8 cellular contexts compared by ENCODE assay signal in the genomic region with DNA sequence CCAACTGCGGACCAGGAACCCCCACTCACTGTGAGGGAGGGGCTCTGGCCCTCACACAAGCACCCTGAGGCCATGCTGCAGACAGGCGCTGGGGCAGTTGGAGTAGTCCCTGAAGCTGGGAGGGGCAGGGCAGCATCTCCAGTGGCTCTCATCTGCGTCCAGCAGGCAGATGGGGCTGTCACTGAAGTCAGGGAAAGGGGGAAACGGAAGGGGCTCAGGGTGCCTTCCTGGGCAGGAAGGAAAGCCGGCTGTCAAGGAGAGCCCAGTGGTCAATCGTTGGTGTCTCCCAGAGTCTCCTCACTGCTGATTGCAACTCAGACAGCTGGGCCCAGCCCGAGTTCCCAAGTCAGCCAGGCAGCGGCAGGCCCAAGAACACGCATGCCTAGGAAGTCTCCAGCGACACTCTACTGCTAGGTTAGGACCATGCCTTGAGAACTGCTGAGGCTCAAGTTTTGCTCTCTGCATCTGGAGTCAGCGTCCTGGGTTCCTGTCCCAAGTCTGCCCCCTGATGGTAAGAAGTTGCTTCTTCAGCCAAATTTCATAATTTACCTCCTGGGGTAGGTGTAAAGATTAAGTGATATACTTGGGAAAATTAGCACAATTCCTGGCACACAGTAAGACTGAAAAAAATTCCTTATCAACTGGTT. TPM values are rescaled to one million over a fixed set of nuclear protein-coding genes. Genes with fewer than 3 reads are reported as not detected.
DNase-seq lines count a peak whose midpoint lies in the region; ATAC-seq and TF ChIP-seq lines count a peak whose summit lies in the region.

No MANE protein-coding gene starts in this region.

- TF ChIP-seq RAD21 in HCT116 (IDR thresholded peaks at IDR 0.05; ENCODE audit: low read depth), result peak; percentile 87

- H3K9me3 ChIP-seq in HCT116 (ENCODE audit: control insufficient read depth in 1 of 2, insufficient read depth in 1 of 2, low read depth in 1 of 2, low read length in 2 of 2) (no peaks in the 10 kb centered on the region), hepatocyte (ENCODE audit: low read depth) (peaks cover 8% of the 10 kb centered on the region), gastrocnemius medialis (no peaks in the 10 kb centered on the region)

- H3K9me2 ChIP-seq in HCT116 (ENCODE audit: insufficient read depth) (no peaks in the 10 kb centered on the region), hepatocyte (replicated peaks; ENCODE audit: insufficient read depth) (no peaks in the 10 kb centered on the region)

- CTCF ChIA-PET in HCT116 (lab: Charles Lee), result interaction anchor here (1.0 to 1.6 kb wide), 2 partner anchors 77 to 157 kb away, joined by 3 to 4 read pairs; no protein-coding TSS in a partner anchor

- H3K4me2 ChIP-seq in HCT116 (ENCODE audit: low read length), result no peak overlapping the region
- H3K4me2 ChIP-seq in hepatocyte, result no peak overlapping the region

- H3K36me3 ChIP-seq in HCT116 (ENCODE audit: control insufficient read depth in 1 of 2, insufficient read depth in 2 of 2, low read length in 2 of 2) (no peaks in the 10 kb centered on the region), hepatocyte (replicated peaks; ENCODE audit: insufficient read depth, low read depth) (no peaks in the 10 kb centered on the region), gastrocnemius medialis (no peaks in the 10 kb centered on the region)

- TF ChIP-seq CTCF in HCT116 (IDR thresholded peaks at IDR 0.05 in 2 of 3, conservative IDR thresholded peaks at IDR 0.05 in 1 of 3; ENCODE audit: borderline replicate concordance in 1 of 3, insufficient read depth in 1 of 3, low read depth in 2 of 3, low read length in 2 of 3) (peak; percentile 73 to 82 (median 77)), hepatocyte (IDR thresholded peaks at IDR 0.05; ENCODE audit: poor library complexity) (peak; percentile 69), gastrocnemius medialis (IDR thresholded peaks at IDR 0.05 in 4 of 5, conservative IDR thresholded peaks at IDR 0.05 in 1 of 5) (peak; percentile 37 to 77 (median 65))

- intact Hi-C loops in HCT116 (cut with micrococcal nuclease), result loop anchor here (2.0 to 5.0 kb wide), 2 partner anchors 75 to 330 kb away; no protein-coding TSS in a partner anchor
- intact Hi-C loops in gastrocnemius medialis (cut with DNase I; ENCODE audit: low total_unique reads), result loop anchor here (1.0 to 5.0 kb wide), 3 partner anchors 27 to 75 kb away; a partner anchor contains a TSS

- 49% methylated on average over 11 of the region's 11 CpGs for WGBS in hepatocyte (ENCODE audit: low lambda C conversion rate, missing lambda C conversion rate)

- BruUV-seq in HCT116 (replicated peaks; lab: Mats Ljungman, UMichigan), result no TSS peak

- no peak overlapping the region for H3K9ac ChIP-seq in HCT116 (ENCODE audit: low read length)

- TF ChIP-seq POLR2A in HCT116 (IDR thresholded peaks at IDR 0.05; ENCODE audit: borderline replicate concordance, extremely low read depth, insufficient read depth, insufficient read length), result no peak
- no peak for TF ChIP-seq POLR2A in gastrocnemius medialis (IDR thresholded peaks at IDR 0.05)

- DNase-seq in GM04503 (ENCODE audit: low read depth), result peak; percentile 42
- peak; percentile 61 for DNase-seq in HCT116 (ENCODE audit: low read depth, low spot score)
- DNase-seq in NCI-H128 (lab: John Stamatoyannopoulos, UW; ENCODE audit: unreplicated experiment), result peak; percentile 8
- DNase-seq in T-helper 2 cell, result peak in 3 of 5 experiments; percentile 48 to 89 (median 66)
- peak; percentile 82 for DNase-seq in astrocyte of the hippocampus (ENCODE audit: low read depth, low spot score)
- DNase-seq in hepatocyte (ENCODE audit: low spot score), result peak; percentile 88
- DNase-seq in gastrocnemius medialis, result peak; percentile 61 to 76

- H3K27me3 ChIP-seq in HCT116 (ENCODE audit: insufficient read depth, low read length), result no peaks in the 10 kb centered on the region
- no peaks in the 10 kb centered on the region for H3K27me3 ChIP-seq in hepatocyte
- H3K27me3 ChIP-seq in gastrocnemius medialis, result no peaks in the 10 kb centered on the region

- RAD21 ChIA-PET in HCT116 (lab: Charles Lee; ENCODE audit: low non-redundant PET in 1 of 2, low total read pairs in 2 of 2, uncharacterized antibody in 2 of 2, unreplicated experiment in 2 of 2), result interaction anchor here in 1 of 2 experiments (1.1 kb wide), 1 partner anchor 44 kb away, joined by 3 read pairs; no protein-coding TSS in a partner anchor

- H2AFZ ChIP-seq in HCT116 (ENCODE audit: low read depth, low read length, poor library complexity, severe bottlenecking) (peak overlapping the region; percentile 38), hepatocyte (no peak overlapping the region)

- no peaks in the 10 kb centered on the region for H3K4me1 ChIP-seq in HCT116 (ENCODE audit: control insufficient read depth in 1 of 2, insufficient read depth in 2 of 2, low read length in 2 of 2)
- no peaks in the 10 kb centered on the region for H3K4me1 ChIP-seq in hepatocyte (ENCODE audit: insufficient read depth)
- H3K4me1 ChIP-seq in gastrocnemius medialis, result peaks cover 0 to 7% of the 10 kb centered on the region in 2 donors

- POLR2A ChIA-PET in HCT116 (lab: Charles Lee), result no interaction called here

- H3K79me2 ChIP-seq in HCT116 (ENCODE audit: insufficient read depth, low read length) (no peaks in the 10 kb centered on the region), hepatocyte (no peaks in the 10 kb centered on the region)

- ATAC-seq in HCT116 (peak; percentile 88), gastrocnemius medialis (peak; percentile 99), HG02840 (IDR thresholded peaks at IDR 0.05; ENCODE audit: low FRiP score, unreplicated experiment) (no peak)

- in situ Hi-C loops in gastrocnemius medialis (cut with MboI; ENCODE audit: low sequenced_read_pairs in 4 of 4), result loop anchor here in 1 of 4 donors (10.0 kb wide), 1 partner anchor 83 kb away; no protein-coding TSS in a partner anchor

- no peaks in the 10 kb centered on the region for H4K20me1 ChIP-seq in HCT116 (ENCODE audit: insufficient read depth)
- no peaks in the 10 kb centered on the region for H4K20me1 ChIP-seq in hepatocyte (ENCODE audit: insufficient read depth, poor library complexity, severe bottlenecking)

- H3K4me3 ChIP-seq in HCT116 (replicated peaks in 1 of 2; ENCODE audit: low read depth in 1 of 2, low read length in 2 of 2) (no peak overlapping the region), hepatocyte (no peak overlapping the region), gastrocnemius medialis (no peak overlapping the region)

- no peak overlapping the region for H3K27ac ChIP-seq in HCT116 (ENCODE audit: low read depth, low read length)
- no peak overlapping the region for H3K27ac ChIP-seq in hepatocyte
- peak overlapping the region in 2 of 4 donors; percentile 46 to 62 for H3K27ac ChIP-seq in gastrocnemius medialis

TF ChIP-seq in HCT116, 20 proteins besides CTCF, POLR2A, EP300 and RAD21 (continues in another document):
- TF ChIP-seq CBX3 (IDR thresholded peaks at IDR 0.05; ENCODE audit: low read depth) (no peak), SRF (IDR thresholded peaks at IDR 0.05; ENCODE audit: low read depth) (no peak), ZFX (IDR thresholded peaks at IDR 0.05) (no peak), ELF1 (IDR thresholded peaks at IDR 0.05; ENCODE audit: borderline replicate concordance, low read depth) (no peak), SP1 (IDR thresholded peaks at IDR 0.05; ENCODE audit: low read depth) (no peak), EGR1 (IDR thresholded peaks at IDR 0.05; ENCODE audit: low read depth) (no peak), ZNF274 (IDR thresholded peaks at IDR 0.05; ENCODE audit: low read depth, low read length) (no peak), EZH2 (IDR thresholded peaks at IDR 0.05) (no peak), TCF7L2 (IDR thresholded peaks at IDR 0.05; ENCODE audit: borderline replicate concordance, extremely low read depth, insufficient read depth, insufficient read length) (no peak), FOSL1 (IDR thresholded peaks at IDR 0.05; ENCODE audit: low read depth) (no peak), SIN3A (IDR thresholded peaks at IDR 0.05; ENCODE audit: low read depth) (no peak)
- TF ChIP-seq, protein P1, sequence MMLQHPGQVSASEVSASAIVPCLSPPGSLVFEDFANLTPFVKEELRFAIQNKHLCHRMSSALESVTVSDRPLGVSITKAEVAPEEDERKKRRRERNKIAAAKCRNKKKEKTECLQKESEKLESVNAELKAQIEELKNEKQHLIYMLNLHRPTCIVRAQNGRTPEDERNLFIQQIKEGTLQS (IDR thresholded peaks at IDR 0.05), result no peak
- TF ChIP-seq, protein P2, sequence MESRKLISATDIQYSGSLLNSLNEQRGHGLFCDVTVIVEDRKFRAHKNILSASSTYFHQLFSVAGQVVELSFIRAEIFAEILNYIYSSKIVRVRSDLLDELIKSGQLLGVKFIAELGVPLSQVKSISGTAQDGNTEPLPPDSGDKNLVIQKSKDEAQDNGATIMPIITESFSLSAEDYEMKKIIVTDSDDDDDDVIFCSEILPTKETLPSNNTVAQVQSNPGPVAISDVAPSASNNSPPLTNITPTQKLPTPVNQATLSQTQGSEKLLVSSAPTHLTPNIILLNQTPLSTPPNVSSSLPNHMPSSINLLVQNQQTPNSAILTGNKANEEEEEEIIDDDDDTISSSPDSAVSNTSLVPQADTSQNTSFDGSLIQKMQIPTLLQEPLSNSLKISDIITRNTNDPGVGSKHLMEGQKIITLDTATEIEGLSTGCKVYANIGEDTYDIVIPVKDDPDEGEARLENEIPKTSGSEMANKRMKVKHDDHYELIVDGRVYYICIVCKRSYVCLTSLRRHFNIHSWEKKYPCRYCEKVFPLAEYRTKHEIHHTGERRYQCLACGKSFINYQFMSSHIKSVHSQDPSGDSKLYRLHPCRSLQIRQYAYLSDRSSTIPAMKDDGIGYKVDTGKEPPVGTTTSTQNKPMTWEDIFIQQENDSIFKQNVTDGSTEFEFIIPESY (IDR thresholded peaks at IDR 0.05; ENCODE audit: extremely low read depth, insufficient replicate concordance, low read length), result no peak
- TF ChIP-seq, protein P3, sequence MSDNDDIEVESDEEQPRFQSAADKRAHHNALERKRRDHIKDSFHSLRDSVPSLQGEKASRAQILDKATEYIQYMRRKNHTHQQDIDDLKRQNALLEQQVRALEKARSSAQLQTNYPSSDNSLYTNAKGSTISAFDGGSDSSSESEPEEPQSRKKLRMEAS (IDR thresholded peaks at IDR 0.05), result no peak

RNA-seq across cellular contexts. Expression of a gene that starts 27.4 kb away (rescaled TPM):
- not detected for total RNA-seq in HCT116 (2021; ENCODE audit: unreplicated experiment)
- 0.04 TPM in 1 of 2 replicates, not detected in the other for polyA plus RNA-seq in HCT116 (2012)
- 0.33 and 0.48 TPM in 2 replicates for total RNA-seq in hepatocyte
- polyA plus RNA-seq in hepatocyte, result 0.37 TPM in 1 of 2 replicates, not detected in the other
- under 1 TPM in 1 of 4 donors, not detected in 3; 0.07 TPM for total RNA-seq in gastrocnemius medialis

RNA-seq across cellular contexts. Expression of a gene that starts 35.0 kb away (rescaled TPM):
- not detected for total RNA-seq in HCT116 (2021; ENCODE audit: unreplicated experiment)
- polyA plus RNA-seq in HCT116 (2012), result not detected in 2 replicates
- not detected in 2 replicates for total RNA-seq in hepatocyte
- not detected in 2 replicates for polyA plus RNA-seq in hepatocyte
- not detected for total RNA-seq in gastrocnemius medialis

Comparison
In these comparisons a context has a peak if more than half of its experiments do, and no peak if none do; other contexts are left out.
1. DNase-seq: peak in every context shown above with its lines; median percentile 88 in hepatocyte; 82 in astrocyte of the hippocampus; 68 in gastrocnemius medialis; 66 in T-helper 2 cell; 61 in HCT116; 42 in GM04503; 8 in NCI-H128.